ENCODE assay signal across 8 cellular contexts in the genomic region with DNA sequence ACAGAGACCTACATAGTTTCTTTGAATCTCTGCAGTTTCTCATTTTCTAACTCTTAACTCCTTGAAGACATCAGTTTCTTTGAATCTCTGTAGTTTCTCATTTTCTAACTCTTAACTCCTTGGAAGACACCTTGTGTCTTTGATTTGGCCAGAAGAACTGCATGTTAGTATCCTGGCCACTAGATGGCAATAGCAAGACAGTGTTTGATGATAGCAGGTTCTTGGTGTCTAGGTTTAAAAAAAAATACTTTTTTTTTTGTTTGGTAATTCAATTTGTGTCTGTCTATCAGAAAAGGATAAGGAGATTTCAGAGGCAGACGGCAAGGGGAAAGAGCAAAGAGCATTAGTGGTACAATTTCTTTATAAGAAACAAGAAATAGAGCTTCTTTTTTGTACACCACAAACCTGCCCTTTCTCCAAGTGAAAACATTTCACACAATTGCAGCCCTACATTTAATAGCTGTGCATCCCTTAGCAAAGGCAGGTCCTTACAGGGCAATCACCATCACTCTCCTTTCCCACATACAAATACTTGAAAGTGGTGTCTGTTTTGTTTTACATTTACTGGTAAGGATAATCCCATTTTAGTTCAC.
DNase-seq lines count a peak whose midpoint lies in the region; ATAC-seq, FAIRE-seq and TF ChIP-seq lines count a peak whose summit lies in the region.

No MANE protein-coding gene starts in this region.

- no peaks in the 10 kb centered on the region for H4K20me1 ChIP-seq in DND-41 (ENCODE audit: insufficient read depth, low read length)

- H3K79me2 ChIP-seq in DND-41 (ENCODE audit: insufficient read depth, low read length), result no peaks in the 10 kb centered on the region

- no peak overlapping the region for H3K27ac ChIP-seq in DND-41 (ENCODE audit: low read length)
- no peak overlapping the region for H3K27ac ChIP-seq in psoas muscle

- H3K36me3 Mint-ChIP-seq in activated naive CD4-positive, alpha-beta T cell treated with anti-CD3 and anti-CD28 coated beads, Interleukin-2, amount 50 U/mL, for 72 hours, result no peaks in the 10 kb centered on the region
- no peaks in the 10 kb centered on the region for H3K36me3 Mint-ChIP-seq in T-helper 2 cell treated with Interferon-gamma antibody and Interleukin-4, amounts not matched to agents 5 μg/mL and 100 μg/mL, for 36 hours (ENCODE audit: low read depth)

- intact Hi-C loops in psoas muscle (cut with DNase I), result loop anchor here in 1 of 2 donors (10.0 kb wide), 2 partner anchors 694 to 1754 kb away; no protein-coding TSS in a partner anchor

- TF ChIP-seq CTCF in DND-41 (IDR thresholded peaks at IDR 0.05; ENCODE audit: borderline replicate concordance, extremely low read depth, low read length, poor library complexity, severe bottlenecking) (peak; percentile 85), psoas muscle (IDR thresholded peaks at IDR 0.05) (peak; percentile 70)

- FAIRE-seq in HTR-8/SVneo (lab: Jason Lieb, UNC), result no peak

- no peak overlapping the region for H3K4me2 ChIP-seq in DND-41 (ENCODE audit: insufficient read depth, low read length)

- no peaks in the 10 kb centered on the region for H3K36me3 ChIP-seq in DND-41 (ENCODE audit: insufficient read depth, low read length)
- no peaks in the 10 kb centered on the region for H3K36me3 ChIP-seq in psoas muscle (ENCODE audit: insufficient read depth in 1 of 2, low read depth in 1 of 2)

- no peak overlapping the region for H3K9ac ChIP-seq in DND-41 (ENCODE audit: low read depth, low read length)

- H3K4me1 Mint-ChIP-seq in T-helper 2 cell treated with Interferon-gamma antibody and Interleukin-4, amounts not matched to agents 5 μg/mL and 100 μg/mL, for 36 hours (ENCODE audit: low read depth), result no peaks in the 10 kb centered on the region

- H3K9me3 ChIP-seq in DND-41 (ENCODE audit: insufficient read depth, low read length, severe bottlenecking) (no peaks in the 10 kb centered on the region), psoas muscle (no peaks in the 10 kb centered on the region)

- H3K9me3 Mint-ChIP-seq in activated naive CD4-positive, alpha-beta T cell treated with anti-CD3 and anti-CD28 coated beads, Interleukin-2, amount 50 U/mL, for 72 hours, result peaks cover 0 to 6% of the 10 kb centered on the region in 2 donors
- H3K9me3 Mint-ChIP-seq in T-helper 2 cell treated with Interferon-gamma antibody and Interleukin-4, amounts not matched to agents 5 μg/mL and 100 μg/mL, for 36 hours, result peaks cover 5% of the 10 kb centered on the region

- no peak overlapping the region for H2AFZ ChIP-seq in DND-41 (ENCODE audit: low read depth, low read length)

- no peak overlapping the region for H3K27ac Mint-ChIP-seq in activated naive CD4-positive, alpha-beta T cell treated with anti-CD3 and anti-CD28 coated beads, Interleukin-2, amount 50 U/mL, for 72 hours
- H3K27ac Mint-ChIP-seq in T-helper 2 cell treated with Interferon-gamma antibody and Interleukin-4, amounts not matched to agents 5 μg/mL and 100 μg/mL, for 36 hours, result no peak overlapping the region

- H3K4me3 ChIP-seq in DND-41 (ENCODE audit: low read depth in 1 of 2, low read length in 2 of 2) (no peak overlapping the region), psoas muscle (no peak overlapping the region)

- H3K4me1 ChIP-seq in DND-41 (ENCODE audit: insufficient read depth, low read length) (no peaks in the 10 kb centered on the region), psoas muscle (no peaks in the 10 kb centered on the region)

- no peaks in the 10 kb centered on the region for H3K27me3 Mint-ChIP-seq in T-helper 2 cell treated with Interferon-gamma antibody and Interleukin-4, amounts not matched to agents 5 μg/mL and 100 μg/mL, for 36 hours (ENCODE audit: low read depth)

- WGBS in psoas muscle, 3 donors, result 0 to 3% (median 2%) methylated on average over 1 of the region's 1 CpG

- no peaks in the 10 kb centered on the region for H3K27me3 ChIP-seq in DND-41 (ENCODE audit: insufficient read depth, low read length, poor library complexity)
- no peaks in the 10 kb centered on the region for H3K27me3 ChIP-seq in psoas muscle (ENCODE audit: insufficient read depth in 3 of 3, low read length in 2 of 3)

- ATAC-seq in DND-41 (ENCODE audit: insufficient read depth, low read depth) (peak; percentile 55; the same call in 1 of the 3 replicates), GM21381 (IDR thresholded peaks at IDR 0.05; ENCODE audit: unreplicated experiment) (peak; percentile 60), psoas muscle (no peak)
- no peak for ATAC-seq in activated naive CD4-positive, alpha-beta T cell treated with anti-CD3 and anti-CD28 coated beads, Interleukin-2, amount 50 U/mL, for 72 hours

- no peak overlapping the region for H3K4me3 Mint-ChIP-seq in T-helper 2 cell treated with Interferon-gamma antibody and Interleukin-4, amounts not matched to agents 5 μg/mL and 100 μg/mL, for 36 hours

- DNase-seq in DND-41 (peak; percentile 25), HTR-8/SVneo (ENCODE audit: insufficient read length, low spot score) (peak; percentile 3), RPMI7951 (ENCODE audit: low read depth) (peak; percentile 56), fibroblast of gingiva (ENCODE audit: low read depth) (peak; percentile 39), psoas muscle (no peak)
- DNase-seq in activated naive CD4-positive, alpha-beta T cell treated with anti-CD3 and anti-CD28 coated beads, Interleukin-2, amount 50 U/mL, for 72 hours (ENCODE audit: low spot score in 2 of 2), result no peak
- DNase-seq in T-helper 2 cell treated with Interferon-gamma antibody and Interleukin-4, amounts not matched to agents 5 μg/mL and 100 μg/mL, for 36 hours (ENCODE audit: low spot score), result no peak

Comparison
In these comparisons a context has a peak if more than half of its experiments do, and no peak if none do; other contexts are left out.
1. ATAC-seq: peak in DND-41 (single experiment) and GM21381 (single experiment); none in psoas muscle (0 of 4) and activated naive CD4-positive, alpha-beta T cell treated with anti-CD3 and anti-CD28 coated beads, Interleukin-2, amount 50 U/mL, for 72 hours (0 of 2).
2. DNase-seq: peak in DND-41 (single experiment), HTR-8/SVneo (single experiment), RPMI7951 (single experiment) and fibroblast of gingiva (single experiment); none in psoas muscle (0 of 2), activated naive CD4-positive, alpha-beta T cell treated with anti-CD3 and anti-CD28 coated beads, Interleukin-2, amount 50 U/mL, for 72 hours (0 of 2) and T-helper 2 cell treated with Interferon-gamma antibody and Interleukin-4, amounts not matched to agents 5 μg/mL and 100 μg/mL, for 36 hours (single experiment).